ENCODE assay signal across 25 cellular contexts in genomic region chr1:7543718-7544090, GRCh38.
"Had no signal": no experiment of that assay in that cellular context is flagged by ENCODE, and none has a peak within 500 bp of the region (broad histone marks: within the 10 kb centered on the region; RNA-seq: fewer than 3 reads in every experiment).

No MANE protein-coding gene starts in this region.

- H3K9me3 ChIP-seq: stomach, suprapubic skin, testis, thoracic aorta, tibial artery, tibial nerve, transverse colon, upper lobe of left lung, upper lobe of right lung, uterus, vagina had no signal

- DNase-seq: stimulated activated CD4-positive, alpha-beta T cell treated with anti-CD3 and anti-CD28 coated beads, Interleukin-2, amount 100 ng/mL, for 48 hours; stimulated activated CD4-positive, alpha-beta T cell treated with anti-CD3 and anti-CD28 coated beads, Interleukin-4, amount 100 ng/mL, for 1 hour; stimulated activated CD4-positive, alpha-beta T cell treated with anti-CD3 and anti-CD28 coated beads, Interleukin-4, amount 100 ng/mL, for 24 hours; stimulated activated CD4-positive, alpha-beta T cell treated with anti-CD3 and anti-CD28 coated beads, Interleukin-4, amount 100 ng/mL, for 4 hours; stimulated activated CD8-positive, alpha-beta memory T cell treated with anti-CD3 and anti-CD28 coated beads, Interleukin-4, amount 100 ng/mL, for 48 hours; stimulated activated naive B cell treated with anti-CD40 and anti-IgM and Interleukin-4, amounts not matched to agents 10 μg/mL and 1 μg/mL and 100 μg/mL, for 72 hours; stimulated activated naive CD4-positive, alpha-beta T cell; stimulated activated naive CD4-positive, alpha-beta T cell treated with Interleukin-2 at 50 U/mL for 16 hours; stimulated activated naive CD8-positive, alpha-beta T cell treated with anti-CD3 and anti-CD28 coated beads, Interleukin-15, amount 100 ng/mL, for 72 hours; stimulated activated naive CD8-positive, alpha-beta T cell treated with anti-CD3 and anti-CD28 coated beads, Interleukin-15, Interleukin-2, amounts not matched to agents 100 U/mL and 50 U/mL, for 24 hours; stomach; substantia nigra; testis; tibial artery; transverse colon; trophoblast cell; upper lobe of left lung; upper lobe of right lung; uterus had no signal

- H3K4me3 ChIP-seq: stomach, suprapubic skin, testis, thoracic aorta, tibial artery, tibial nerve, transverse colon, upper lobe of left lung, upper lobe of right lung, uterus, vagina had no signal

- H3K4me1 ChIP-seq: stomach, tibial artery, tibial nerve, transverse colon, upper lobe of left lung, upper lobe of right lung, uterus, vagina had no signal

- H3K27ac ChIP-seq: stomach, suprapubic skin, testis, thoracic aorta, tibial artery, tibial nerve, transverse colon, upper lobe of left lung, upper lobe of right lung, vagina had no signal

- ATAC-seq: stimulated activated effector memory CD8-positive, alpha-beta T cell treated with anti-CD3 and anti-CD28 coated beads, Interleukin-12 subunit alpha, Interleukin-12 subunit beta, amount 100 ng/mL, for 72 hours; stimulated activated memory B cell treated with anti-CD40 and anti-IgM and Interleukin-4, amounts not matched to agents 10 μg/mL and 1 μg/mL and 100 μg/mL, for 72 hours; stimulated activated naive B cell treated with anti-CD40 and anti-IgM and Interleukin-4, amounts not matched to agents 10 μg/mL and 1 μg/mL and 100 μg/mL, for 72 hours; stimulated activated naive CD8-positive, alpha-beta T cell treated with anti-CD3 and anti-CD28 coated beads, Interleukin-15, amount 100 ng/mL, for 72 hours; stimulated activated naive CD8-positive, alpha-beta T cell treated with anti-CD3 and anti-CD28 coated beads, Interleukin-15, Interleukin-2, amounts not matched to agents 100 U/mL and 50 U/mL, for 24 hours; upper lobe of right lung had no signal

- H3K27me3 ChIP-seq: stomach, testis, tibial nerve, transverse colon, upper lobe of left lung, upper lobe of right lung, uterus, vagina had no signal

- H3K36me3 ChIP-seq: stomach, suprapubic skin, thoracic aorta, tibial artery, tibial nerve, transverse colon, upper lobe of left lung, upper lobe of right lung, uterus, vagina had no signal
